Comparison of ENCODE assay signal across 9 cellular contexts in genomic region chr4:121656269-121656641, GRCh38. TPM values are rescaled to one million over a fixed set of nuclear protein-coding genes. Genes with fewer than 3 reads are reported as not detected.
DNase-seq lines count a peak whose midpoint lies in the region; ATAC-seq and TF ChIP-seq lines count a peak whose summit lies in the region.
"Had no signal": no experiment of that assay in that cellular context is flagged by ENCODE, and none has a peak within 500 bp of the region (broad histone marks: within the 10 kb centered on the region; RNA-seq: fewer than 3 reads in every experiment).

No MANE protein-coding gene starts in this region.

- ATAC-seq in GM19463 (IDR thresholded peaks at IDR 0.05; ENCODE audit: unreplicated experiment), result peak; percentile 36

- DNase-seq in DMS114 treated with DMSO at 0.1 percent for 48 hours (lab: John Stamatoyannopoulos, UW; ENCODE audit: unreplicated experiment) (peak; percentile 1), NAMALWA (ENCODE audit: low spot score) (peak; percentile 62), glutamatergic neuron (peak; percentile 62), sigmoid colon (no peak), NCI-H187 treated with DMSO at 0.1 percent for 48 hours (lab: John Stamatoyannopoulos, UW) (no peak), NCI-H524 treated with DMSO at 0.1 percent for 48 hours (lab: John Stamatoyannopoulos, UW) (no peak)

- no peaks in the 10 kb centered on the region for H3K27me3 ChIP-seq in sigmoid colon

- H3K36me3 Mint-ChIP-seq in glutamatergic neuron (ENCODE audit: unreplicated experiment), result no peaks in the 10 kb centered on the region

- no peak overlapping the region for H3K27ac Mint-ChIP-seq in glutamatergic neuron (ENCODE audit: unreplicated experiment)
- H3K27ac Mint-ChIP-seq: T-helper 1 cell treated with Interleukin-12 subunit alpha and Interleukin-12 subunit beta and Interleukin-4 antibody, amounts not matched to agents 30 μg/mL and 1 μg/mL, for 36 hours had no signal

- no peaks in the 10 kb centered on the region for H3K4me1 ChIP-seq in sigmoid colon

- TF ChIP-seq EP300 in sigmoid colon (IDR thresholded peaks at IDR 0.05), result no peak

- H3K36me3 ChIP-seq in sigmoid colon, result no peaks in the 10 kb centered on the region

- no peaks in the 10 kb centered on the region for H3K4me1 Mint-ChIP-seq in glutamatergic neuron (ENCODE audit: low read depth, unreplicated experiment)

- TF ChIP-seq POLR2A in sigmoid colon (IDR thresholded peaks at IDR 0.05), result no peak

- 0 out of 2 replicates have a peak, but pooled peaks have one; percentile 18 for TF ChIP-seq CTCF in WI38 (IDR thresholded peaks at IDR 0.05; ENCODE audit: low read depth, low read length)
- TF ChIP-seq CTCF in glutamatergic neuron (IDR thresholded peaks at IDR 0.05; ENCODE audit: partially characterized antibody, unreplicated experiment), result peak; percentile 39
- peak; percentile 6 to 34 (median 18) for TF ChIP-seq CTCF in sigmoid colon (IDR thresholded peaks at IDR 0.05)

- H3K27me3 Mint-ChIP-seq in glutamatergic neuron (ENCODE audit: unreplicated experiment), result peaks cover 3% of the 10 kb centered on the region

- H3K4me3 Mint-ChIP-seq in glutamatergic neuron (ENCODE audit: unreplicated experiment), result no peak overlapping the region
- H3K4me3 Mint-ChIP-seq: T-helper 1 cell treated with Interleukin-12 subunit alpha and Interleukin-12 subunit beta and Interleukin-4 antibody, amounts not matched to agents 30 μg/mL and 1 μg/mL, for 36 hours had no signal

- no peaks in the 10 kb centered on the region for H3K9me3 ChIP-seq in sigmoid colon

- H3K4me3 ChIP-seq in WI38 (ENCODE audit: low read depth, low read length) (no peak overlapping the region), sigmoid colon (no peak overlapping the region)

- WGBS in sigmoid colon, 2 donors, result 40% methylated on average over 5 of the region's 5 CpGs

- intact Hi-C loops in sigmoid colon (cut with DNase I), result no loop called here

- no peak overlapping the region for H3K27ac ChIP-seq in sigmoid colon

- H3K9me3 Mint-ChIP-seq in glutamatergic neuron (ENCODE audit: unreplicated experiment), result no peaks in the 10 kb centered on the region
- H3K9me3 Mint-ChIP-seq: T-helper 1 cell treated with Interleukin-12 subunit alpha and Interleukin-12 subunit beta and Interleukin-4 antibody, amounts not matched to agents 30 μg/mL and 1 μg/mL, for 36 hours had no signal

RNA-seq across cellular contexts. Expression of gene ANXA5, which starts 40.5 kb away (rescaled TPM):
- total RNA-seq in glutamatergic neuron (ENCODE audit: unreplicated experiment) (250 TPM), sigmoid colon (100 to 1,000 TPM; 152 to 224 (median 180) TPM)
- 100 to 1,000 TPM; 113 to 145 (median 121) TPM for polyA plus RNA-seq in sigmoid colon

Comparison
In these comparisons a context has a peak if more than half of its experiments do, and no peak if none do; other contexts are left out.
1. DNase-seq: peak in DMS114 treated with DMSO at 0.1 percent for 48 hours (single experiment), NAMALWA (single experiment) and glutamatergic neuron (single experiment); none in sigmoid colon (single experiment), NCI-H187 treated with DMSO at 0.1 percent for 48 hours (single experiment) and NCI-H524 treated with DMSO at 0.1 percent for 48 hours (single experiment).
2. Peak in every context shown above with its lines, with median percentiles within 50 percentile points of each other: CTCF ChIP-seq.